Comparison of ENCODE assay signal across 2 cellular contexts in the genomic region with DNA sequence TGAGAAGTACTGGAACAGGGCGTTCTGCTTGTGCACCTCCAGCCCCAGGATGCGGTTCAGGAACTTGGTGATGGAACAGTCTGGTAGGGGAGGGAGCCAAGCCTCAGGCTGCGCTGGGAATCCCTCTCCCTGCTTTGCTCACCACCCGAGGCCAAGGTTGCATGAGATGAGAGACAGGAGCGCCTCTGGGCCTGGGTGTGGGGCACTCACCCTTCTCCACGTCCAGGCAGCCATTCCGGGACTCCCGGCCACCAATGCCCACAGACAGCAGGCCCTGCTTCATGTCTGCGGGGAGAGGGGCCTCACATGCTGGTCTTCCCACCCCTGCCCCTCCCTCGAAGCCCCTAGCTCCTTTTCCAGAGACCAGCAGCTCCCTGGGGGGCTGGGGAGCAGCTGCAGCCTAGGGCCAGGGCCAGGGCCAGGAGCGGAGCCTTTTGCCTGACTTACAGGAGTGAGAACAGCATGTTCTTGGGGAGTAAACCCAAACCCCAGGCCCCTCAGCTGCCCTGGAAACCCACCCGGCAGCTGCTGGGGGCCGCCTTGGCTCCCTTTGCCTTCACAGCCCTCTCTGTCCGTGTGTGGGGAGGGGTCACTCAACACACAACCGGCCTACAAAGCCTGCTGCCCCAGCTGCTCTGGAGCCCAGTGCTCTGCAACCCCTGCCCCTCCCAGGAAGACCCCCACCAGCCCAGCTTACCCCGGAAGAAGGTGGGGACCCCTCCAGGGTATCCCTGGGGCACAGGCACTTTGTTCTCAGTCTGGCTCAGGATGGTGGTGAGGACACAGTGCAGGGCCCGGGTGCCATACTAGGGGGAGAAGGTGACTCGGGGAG.
TF ChIP-seq lines count a peak whose summit lies in the region.

No MANE protein-coding gene starts in this region.

TF ChIP-seq in A549, 52 proteins besides CTCF, POLR2A, EP300 and RAD21:
- TF ChIP-seq HOXB5 (CRISPR knock-in tag; IDR thresholded peaks at IDR 0.05) (no peak), BHLHE40 (IDR thresholded peaks at IDR 0.05; ENCODE audit: low read depth, low read length) (no peak), KDM5A (IDR thresholded peaks at IDR 0.05) (no peak), HEYL (CRISPR knock-in tag; IDR thresholded peaks at IDR 0.05) (no peak), ATOH8 (CRISPR knock-in tag; IDR thresholded peaks at IDR 0.05; ENCODE audit: low read depth) (no peak), PHF8 (IDR thresholded peaks at IDR 0.05; ENCODE audit: borderline replicate concordance, low read depth) (no peak), ZFP36 (IDR thresholded peaks at IDR 0.05; ENCODE audit: borderline replicate concordance, partially characterized antibody) (no peak), HES2 (IDR thresholded peaks at IDR 0.05) (no peak), TP53 (CRISPR knock-in tag; IDR thresholded peaks at IDR 0.05) (no peak), MAFK (IDR thresholded peaks at IDR 0.05; ENCODE audit: partially characterized antibody) (no peak), KDM1A (IDR thresholded peaks at IDR 0.05; ENCODE audit: low read depth) (no peak), CBX8 (IDR thresholded peaks at IDR 0.05) (no peak), POLR2AphosphoS2 (conservative IDR thresholded peaks at IDR 0.05; ENCODE audit: low read length) (no peak), FOXS1 (CRISPR knock-in tag; IDR thresholded peaks at IDR 0.05) (no peak)
- TF ChIP-seq, protein P1, sequence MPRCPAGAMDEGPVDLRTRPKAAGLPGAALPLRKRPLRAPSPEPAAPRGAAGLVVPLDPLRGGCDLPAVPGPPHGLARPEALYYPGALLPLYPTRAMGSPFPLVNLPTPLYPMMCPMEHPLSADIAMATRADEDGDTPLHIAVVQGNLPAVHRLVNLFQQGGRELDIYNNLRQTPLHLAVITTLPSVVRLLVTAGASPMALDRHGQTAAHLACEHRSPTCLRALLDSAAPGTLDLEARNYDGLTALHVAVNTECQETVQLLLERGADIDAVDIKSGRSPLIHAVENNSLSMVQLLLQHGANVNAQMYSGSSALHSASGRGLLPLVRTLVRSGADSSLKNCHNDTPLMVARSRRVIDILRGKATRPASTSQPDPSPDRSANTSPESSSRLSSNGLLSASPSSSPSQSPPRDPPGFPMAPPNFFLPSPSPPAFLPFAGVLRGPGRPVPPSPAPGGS (IDR thresholded peaks at IDR 0.05) = no peak
- TF ChIP-seq, protein P2, sequence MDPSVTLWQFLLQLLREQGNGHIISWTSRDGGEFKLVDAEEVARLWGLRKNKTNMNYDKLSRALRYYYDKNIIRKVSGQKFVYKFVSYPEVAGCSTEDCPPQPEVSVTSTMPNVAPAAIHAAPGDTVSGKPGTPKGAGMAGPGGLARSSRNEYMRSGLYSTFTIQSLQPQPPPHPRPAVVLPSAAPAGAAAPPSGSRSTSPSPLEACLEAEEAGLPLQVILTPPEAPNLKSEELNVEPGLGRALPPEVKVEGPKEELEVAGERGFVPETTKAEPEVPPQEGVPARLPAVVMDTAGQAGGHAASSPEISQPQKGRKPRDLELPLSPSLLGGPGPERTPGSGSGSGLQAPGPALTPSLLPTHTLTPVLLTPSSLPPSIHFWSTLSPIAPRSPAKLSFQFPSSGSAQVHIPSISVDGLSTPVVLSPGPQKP (IDR thresholded peaks at IDR 0.05; ENCODE audit: low read depth, low read length) = no peak

TF ChIP-seq in GM12878, 131 proteins besides CTCF, POLR2A, EP300 and RAD21:
- TF ChIP-seq SMAD5 (IDR thresholded peaks at IDR 0.05; ENCODE audit: low read depth) (no peak), POLR2AphosphoS2 (IDR thresholded peaks at IDR 0.05; ENCODE audit: low read depth, low read length) (0 out of 2 replicates have a peak, but pooled peaks have one; percentile 11), CHD1 (IDR thresholded peaks at IDR 0.05; ENCODE audit: low read depth, low read length) (no peak), SPI1 (IDR thresholded peaks at IDR 0.05; ENCODE audit: borderline replicate concordance, insufficient read depth, low read depth, low read length) (no peak)
